In genomic region chr15:90036806-90037509, GRCh38 we compare ENCODE assay signal across 1 cellular context.
TF ChIP-seq lines count a peak whose summit lies in the region.

No MANE protein-coding gene starts in this region.

TF ChIP-seq in HepG2, 621 proteins besides CTCF, POLR2A, EP300 and RAD21 (continued from another document):
- no peak for TF ChIP-seq BCLAF1 (IDR thresholded peaks at IDR 0.05)
- no peak for TF ChIP-seq AHDC1 (CRISPR knock-in tag; IDR thresholded peaks at IDR 0.05; ENCODE audit: borderline replicate concordance)
- no peak for TF ChIP-seq ZNF703 (CRISPR knock-in tag; IDR thresholded peaks at IDR 0.05; ENCODE audit: borderline replicate concordance)
- TF ChIP-seq ZNF589 (CRISPR knock-in tag; conservative IDR thresholded peaks at IDR 0.05), result no peak
